ENCODE assay signal across 8 cellular contexts in genomic region chr4:6715704-6716017, GRCh38. TPM values are rescaled to one million over a fixed set of nuclear protein-coding genes. Genes with fewer than 3 reads are reported as not detected.
DNase-seq lines count a peak whose midpoint lies in the region; ATAC-seq, FAIRE-seq and TF ChIP-seq lines count a peak whose summit lies in the region.

No MANE protein-coding gene starts in this region.

- intact Hi-C loops in kidney (cut with DNase I) (loop anchor here (10.0 kb wide), 1 partner anchor 359 kb away; no protein-coding TSS in a partner anchor), testis (cut with DNase I; ENCODE audit: low total_unique reads) (no loop called here)

- H3K27ac ChIP-seq in kidney (ENCODE audit: low read depth in 2 of 2, low read length in 2 of 2) (peak overlapping the region; percentile 81 to 94), testis (peak overlapping the region; percentile 83 to 90)

- TF ChIP-seq CTCF in kidney (IDR thresholded peaks at IDR 0.05; ENCODE audit: borderline replicate concordance, extremely low read depth, insufficient read depth) (no peak), testis (IDR thresholded peaks at IDR 0.05) (no peak)

- ATAC-seq in activated naive CD8-positive, alpha-beta T cell treated with anti-CD3 and anti-CD28 coated beads, Interleukin-2, amount 10 ng/mL, durations not matched to agents 7 days and 5 days (ENCODE audit: low read depth) = no peak
- no peak for ATAC-seq in GM21825 (IDR thresholded peaks at IDR 0.05; ENCODE audit: unreplicated experiment)

- no peak for FAIRE-seq in kidney (lab: Jason Lieb, UNC)

- peaks cover 10 to 14% of the 10 kb centered on the region in 2 donors for H3K4me1 ChIP-seq in kidney (ENCODE audit: control insufficient read depth in 1 of 2, insufficient read depth in 1 of 2, low read depth in 1 of 2, low read length in 2 of 2)
- H3K4me1 ChIP-seq in testis = peaks cover 9% of the 10 kb centered on the region

- H3K36me3 Mint-ChIP-seq in activated CD4-positive, alpha-beta T cell treated with anti-CD3 and anti-CD28 coated beads, Interleukin-2, amount 10 ng/mL, durations not matched to agents 7 days and 5 days (ENCODE audit: low read depth) = peaks cover 9% of the 10 kb centered on the region
- H3K36me3 Mint-ChIP-seq in activated naive CD8-positive, alpha-beta T cell treated with anti-CD3 and anti-CD28 coated beads, Interleukin-2, amount 10 ng/mL, durations not matched to agents 7 days and 5 days = peaks cover 7% of the 10 kb centered on the region

- no peaks in the 10 kb centered on the region for H3K36me3 ChIP-seq in kidney (ENCODE audit: control insufficient read depth in 1 of 2, insufficient read depth in 2 of 2, low read length in 2 of 2)
- H3K36me3 ChIP-seq in testis (ENCODE audit: low read depth, missing control alignments) = no peaks in the 10 kb centered on the region

- CTCF ChIA-PET in activated CD4-positive, alpha-beta T cell treated with anti-CD3 and anti-CD28 coated beads, Interleukin-2, amount 10 ng/mL, durations not matched to agents 7 days and 5 days (lab: Charles Lee) = interaction anchor here (0.6 to 3.2 kb wide), 7 partner anchors 11 to 355 kb away, joined by 3 to 10 read pairs (median 4); no protein-coding TSS in a partner anchor

- H3K4me3 ChIP-seq in kidney (ENCODE audit: low read length in 2 of 2) (peak overlapping the region; percentile 78 to 88), testis (peak overlapping the region; percentile 75)

- H3K4me3 Mint-ChIP-seq in activated CD4-positive, alpha-beta T cell treated with anti-CD3 and anti-CD28 coated beads, Interleukin-2, amount 10 ng/mL, durations not matched to agents 7 days and 5 days = peak overlapping the region; percentile 85
- peak overlapping the region; percentile 86 for H3K4me3 Mint-ChIP-seq in activated naive CD8-positive, alpha-beta T cell treated with anti-CD3 and anti-CD28 coated beads, Interleukin-2, amount 10 ng/mL, durations not matched to agents 7 days and 5 days

- no peak for DNase-seq in activated CD4-positive, alpha-beta T cell treated with anti-CD3 and anti-CD28 coated beads, Interleukin-2, amount 10 ng/mL, durations not matched to agents 7 days and 5 days
- no peak for DNase-seq in activated CD4-positive, alpha-beta T cell treated with anti-CD3 and anti-CD28 coated beads, Interleukin-2, amount 50 U/mL, for 4 hours
- DNase-seq in activated naive CD8-positive, alpha-beta T cell treated with anti-CD3 and anti-CD28 coated beads, Interleukin-2, amount 10 ng/mL, durations not matched to agents 7 days and 5 days = no peak
- DNase-seq in kidney (no peak), testis (no peak), ecto neural progenitor cell (ENCODE audit: low spot score) (no peak), NCI-H510A (lab: John Stamatoyannopoulos, UW) (no peak)

- H3K9me3 ChIP-seq in kidney (ENCODE audit: control insufficient read depth in 1 of 2, low read length in 2 of 2) (no peaks in the 10 kb centered on the region), testis (no peaks in the 10 kb centered on the region)

- POLR2A ChIA-PET in activated CD4-positive, alpha-beta T cell treated with anti-CD3 and anti-CD28 coated beads, Interleukin-2, amount 10 ng/mL, durations not matched to agents 7 days and 5 days (lab: Charles Lee) = no interaction called here
- POLR2A ChIA-PET in activated naive CD8-positive, alpha-beta T cell treated with anti-CD3 and anti-CD28 coated beads, Interleukin-2, amount 10 ng/mL, durations not matched to agents 7 days and 5 days (lab: Charles Lee) = interaction anchor here (1.0 to 3.5 kb wide), 11 partner anchors 9 to 352 kb away, joined by 3 to 60 read pairs (median 9); partner anchors contain the start of genes GRPEL1, KIAA0232, MRFAP1 and TBC1D14

- no peaks in the 10 kb centered on the region for H3K27me3 Mint-ChIP-seq in activated CD4-positive, alpha-beta T cell treated with anti-CD3 and anti-CD28 coated beads, Interleukin-2, amount 10 ng/mL, durations not matched to agents 7 days and 5 days
- H3K27me3 Mint-ChIP-seq in activated naive CD8-positive, alpha-beta T cell treated with anti-CD3 and anti-CD28 coated beads, Interleukin-2, amount 10 ng/mL, durations not matched to agents 7 days and 5 days = peaks cover 3% of the 10 kb centered on the region

- H3K27ac Mint-ChIP-seq in activated CD4-positive, alpha-beta T cell treated with anti-CD3 and anti-CD28 coated beads, Interleukin-2, amount 10 ng/mL, durations not matched to agents 7 days and 5 days = peak overlapping the region; percentile 91
- peak overlapping the region; percentile 95 for H3K27ac Mint-ChIP-seq in activated naive CD8-positive, alpha-beta T cell treated with anti-CD3 and anti-CD28 coated beads, Interleukin-2, amount 10 ng/mL, durations not matched to agents 7 days and 5 days

- H3K9ac ChIP-seq in kidney (ENCODE audit: low read length in 2 of 2) = peak overlapping the region; percentile 64 to 71

- H3K4me1 Mint-ChIP-seq in activated CD4-positive, alpha-beta T cell treated with anti-CD3 and anti-CD28 coated beads, Interleukin-2, amount 10 ng/mL, durations not matched to agents 7 days and 5 days = peaks cover 40% of the 10 kb centered on the region
- peaks cover 30% of the 10 kb centered on the region for H3K4me1 Mint-ChIP-seq in activated naive CD8-positive, alpha-beta T cell treated with anti-CD3 and anti-CD28 coated beads, Interleukin-2, amount 10 ng/mL, durations not matched to agents 7 days and 5 days

- H3K9me3 Mint-ChIP-seq in activated CD4-positive, alpha-beta T cell treated with anti-CD3 and anti-CD28 coated beads, Interleukin-2, amount 10 ng/mL, durations not matched to agents 7 days and 5 days = peaks cover 3% of the 10 kb centered on the region
- H3K9me3 Mint-ChIP-seq in activated naive CD8-positive, alpha-beta T cell treated with anti-CD3 and anti-CD28 coated beads, Interleukin-2, amount 10 ng/mL, durations not matched to agents 7 days and 5 days = peaks cover 9% of the 10 kb centered on the region

- no peaks in the 10 kb centered on the region for H3K27me3 ChIP-seq in testis

- WGBS in testis, 2 donors = 2 to 4% methylated on average over 9 of the region's 9 CpGs

- no peak for TF ChIP-seq POLR2A in testis (IDR thresholded peaks at IDR 0.05)

RNA-seq across cellular contexts. Expression of gene BLOC1S4, which starts 0.3 kb away (rescaled TPM):
- total RNA-seq in activated CD4-positive, alpha-beta T cell treated with anti-CD3 and anti-CD28 coated beads, Interleukin-2, amount 10 ng/mL, durations not matched to agents 7 days and 5 days = 10 to 100 TPM; 16.6 to 17.6 TPM
- 10 to 100 TPM; 23.9 to 24.3 TPM for total RNA-seq in activated naive CD8-positive, alpha-beta T cell treated with anti-CD3 and anti-CD28 coated beads, Interleukin-2, amount 10 ng/mL, durations not matched to agents 7 days and 5 days
- total RNA-seq in kidney (14.2 TPM), testis (10 to 100 TPM; 21.3 to 27.3 TPM)
- polyA plus RNA-seq in kidney (ENCODE audit: insufficient read depth, low read depth, low replicate concordance) (12.3 TPM), testis (ENCODE audit: insufficient read depth, low read depth, low replicate concordance) (10.2 TPM)

RNA-seq across cellular contexts. Expression of gene MRFAP1L1, which starts 6.0 kb away (rescaled TPM):
- total RNA-seq in activated CD4-positive, alpha-beta T cell treated with anti-CD3 and anti-CD28 coated beads, Interleukin-2, amount 10 ng/mL, durations not matched to agents 7 days and 5 days = 10 to 100 TPM; 74.5 to 74.9 TPM
- total RNA-seq in activated naive CD8-positive, alpha-beta T cell treated with anti-CD3 and anti-CD28 coated beads, Interleukin-2, amount 10 ng/mL, durations not matched to agents 7 days and 5 days = 10 to 100 TPM; 74.6 to 80.0 TPM
- total RNA-seq in kidney = 57.1 TPM
- polyA plus RNA-seq in kidney (ENCODE audit: insufficient read depth, low read depth, low replicate concordance) = 69.1 TPM
- total RNA-seq in testis = 10 to 100 TPM; 40.8 to 60.5 TPM
- 42.9 TPM for polyA plus RNA-seq in testis (ENCODE audit: insufficient read depth, low read depth, low replicate concordance)

RNA-seq across cellular contexts. Expression of gene S100P, which starts 22.0 kb away (rescaled TPM):
- total RNA-seq in activated CD4-positive, alpha-beta T cell treated with anti-CD3 and anti-CD28 coated beads, Interleukin-2, amount 10 ng/mL, durations not matched to agents 7 days and 5 days = 1 to 10 TPM; 5.3 to 7.2 TPM
- total RNA-seq in activated naive CD8-positive, alpha-beta T cell treated with anti-CD3 and anti-CD28 coated beads, Interleukin-2, amount 10 ng/mL, durations not matched to agents 7 days and 5 days = 1 to 10 TPM in 1 of 2 experiments, not detected in 1; 1.5 TPM
- total RNA-seq in kidney (not detected), testis (1 to 10 TPM in 1 of 2 donors, under 1 TPM in 1; 0.19 to 2.1 TPM)
- polyA plus RNA-seq in kidney (ENCODE audit: insufficient read depth, low read depth, low replicate concordance) (not detected), testis (ENCODE audit: insufficient read depth, low read depth, low replicate concordance) (3.5 TPM)
